24 cellular contexts compared by ENCODE assay signal in genomic region chr10:47279276-47279675, GRCh38. TPM values are rescaled to one million over a fixed set of nuclear protein-coding genes. Genes with fewer than 3 reads are reported as not detected.
"Had no signal": no experiment of that assay in that cellular context is flagged by ENCODE, and none has a peak within 500 bp of the region (broad histone marks: within the 10 kb centered on the region; RNA-seq: fewer than 3 reads in every experiment).

No MANE protein-coding gene starts in this region.

- H3K4me2 ChIP-seq: hepatocyte had no signal

- H3K4me3 Mint-ChIP-seq: memory B cell; nephron; stimulated activated naive B cell treated with anti-CD40 and anti-IgM and Interleukin-4, amounts not matched to agents 10 μg/mL and 1 μg/mL and 100 μg/mL, for 72 hours had no signal

- H3K9me3 Mint-ChIP-seq: memory B cell; nephron; stimulated activated naive B cell treated with anti-CD40 and anti-IgM and Interleukin-4, amounts not matched to agents 10 μg/mL and 1 μg/mL and 100 μg/mL, for 72 hours had no signal

- H3K36me3 Mint-ChIP-seq: memory B cell; stimulated activated naive B cell treated with anti-CD40 and anti-IgM and Interleukin-4, amounts not matched to agents 10 μg/mL and 1 μg/mL and 100 μg/mL, for 72 hours had no signal

- H2AFZ ChIP-seq: hepatocyte had no signal

- H3K27me3 ChIP-seq: hepatocyte, right lobe of liver had no signal

- H3K9me3 ChIP-seq: left ventricle myocardium inferior, lower lobe of right lung, psoas muscle, right lobe of liver, spleen had no signal

- H3K4me1 Mint-ChIP-seq: nephron had no signal

- FAIRE-seq: kidney had no signal

- H3K4me3 ChIP-seq: dorsolateral prefrontal cortex, hepatocyte, left ventricle myocardium inferior, lower lobe of right lung, psoas muscle, right lobe of liver, spleen had no signal

- H3K27ac ChIP-seq: dorsolateral prefrontal cortex, hepatocyte, left ventricle myocardium inferior, lower lobe of right lung, psoas muscle, right lobe of liver, spleen had no signal

- H3K4me1 ChIP-seq: lower lobe of right lung, psoas muscle, right lobe of liver had no signal

- DNase-seq: cortex of kidney; dorsolateral prefrontal cortex; effector CD8-positive, alpha-beta T cell; foreskin melanocyte; kidney; left cardiac atrium; left ventricle myocardium inferior; lower lobe of right lung; midbrain; psoas muscle; retina; right lobe of liver; spleen; stimulated activated CD4-positive, alpha-beta T cell treated with anti-CD3 and anti-CD28 coated beads, Interleukin-15, amount 100 ng/mL, for 24 hours; stimulated activated CD4-positive, alpha-beta T cell treated with anti-CD3 and anti-CD28 coated beads, Interleukin-1b, Interleukin-23, amount 100 ng/mL, for 48 hours; stimulated activated CD4-positive, alpha-beta T cell treated with anti-CD3 and anti-CD28 coated beads, Interleukin-4, amount 100 ng/mL, for 24 hours; stimulated activated naive B cell treated with anti-CD40 and anti-IgM and Interleukin-4, amounts not matched to agents 10 μg/mL and 1 μg/mL and 100 μg/mL, for 72 hours; trophoblast cell had no signal

- H3K36me3 ChIP-seq: left ventricle myocardium inferior, lower lobe of right lung, right lobe of liver, spleen had no signal

- H3K27ac Mint-ChIP-seq: memory B cell; nephron; stimulated activated naive B cell treated with anti-CD40 and anti-IgM and Interleukin-4, amounts not matched to agents 10 μg/mL and 1 μg/mL and 100 μg/mL, for 72 hours had no signal

- ATAC-seq: left cardiac atrium; psoas muscle; stimulated activated naive B cell treated with anti-CD40 and anti-IgM and Interleukin-4, amounts not matched to agents 10 μg/mL and 1 μg/mL and 100 μg/mL, for 72 hours had no signal

RNA-seq across cellular contexts. Expression of gene GDF10, which starts 20.7 kb away (rescaled TPM):
- total RNA-seq: right lobe of liver had no signal

RNA-seq across cellular contexts. Expression of gene GDF2, which starts 43.0 kb away (rescaled TPM):
- total RNA-seq: hepatocyte, kidney, left cardiac atrium, left ventricle myocardium inferior, lower lobe of right lung, omental fat pad, psoas muscle, spleen, urinary bladder had no signal
- polyA plus RNA-seq: esophagus, psoas muscle, spleen, urinary bladder had no signal
